Comparison of ENCODE assay signal across 1 cellular context in the genomic region with DNA sequence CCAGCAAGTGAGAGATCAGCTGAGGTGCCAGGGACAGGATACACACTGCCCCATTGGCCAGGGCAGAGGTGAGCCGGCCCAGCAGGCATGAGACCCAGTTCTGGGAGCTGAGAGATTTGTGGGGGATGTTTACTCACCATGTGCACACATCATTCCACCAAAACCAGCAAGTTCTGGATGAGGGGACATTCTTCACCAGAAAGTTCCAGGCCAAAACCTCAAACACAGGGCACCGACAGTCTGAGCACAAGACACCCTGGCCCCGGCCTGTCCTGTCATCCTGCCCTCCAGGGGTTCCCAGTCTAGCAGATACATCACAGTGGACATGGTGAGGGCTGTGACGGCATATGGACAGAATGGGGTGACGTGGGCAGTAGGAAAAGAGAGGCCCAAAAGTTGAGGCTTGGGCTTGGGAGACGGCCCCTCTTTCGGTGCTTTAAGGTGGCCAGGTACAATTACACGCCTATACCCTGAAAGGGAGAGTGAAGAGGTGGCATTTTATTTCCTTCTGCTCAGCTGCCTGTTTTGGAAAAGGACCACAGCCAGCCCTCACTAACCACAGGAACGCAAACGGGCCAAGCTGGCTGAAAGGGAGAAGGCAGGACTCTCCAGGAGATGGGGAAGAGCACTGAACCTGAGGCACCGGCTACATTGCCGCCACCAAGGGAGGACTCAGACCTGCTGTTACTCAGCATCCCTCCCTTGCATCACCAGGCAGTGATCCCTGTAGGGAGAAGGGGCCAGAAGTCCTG.
TF ChIP-seq lines count a peak whose summit lies in the region.

No MANE protein-coding gene starts in this region.

TF ChIP-seq in IMR-90, 13 proteins besides CTCF, POLR2A, EP300 and RAD21:
- TF ChIP-seq FOS (IDR thresholded peaks at IDR 0.05; ENCODE audit: low read depth, low read length) (no peak), NFE2L2 (IDR thresholded peaks at IDR 0.05; ENCODE audit: low read depth, low read length) (no peak), MAZ (IDR thresholded peaks at IDR 0.05; ENCODE audit: borderline replicate concordance, low read depth, low read length) (no peak), RFX5 (IDR thresholded peaks at IDR 0.05; ENCODE audit: low read depth, low read length) (no peak), CEBPB (IDR thresholded peaks at IDR 0.05; ENCODE audit: low read depth, low read length) (peak; percentile 33; the same call in 1 of the 2 replicates), CHD1 (IDR thresholded peaks at IDR 0.05; ENCODE audit: low read depth, low read length) (no peak)
- TF ChIP-seq, protein P1, sequence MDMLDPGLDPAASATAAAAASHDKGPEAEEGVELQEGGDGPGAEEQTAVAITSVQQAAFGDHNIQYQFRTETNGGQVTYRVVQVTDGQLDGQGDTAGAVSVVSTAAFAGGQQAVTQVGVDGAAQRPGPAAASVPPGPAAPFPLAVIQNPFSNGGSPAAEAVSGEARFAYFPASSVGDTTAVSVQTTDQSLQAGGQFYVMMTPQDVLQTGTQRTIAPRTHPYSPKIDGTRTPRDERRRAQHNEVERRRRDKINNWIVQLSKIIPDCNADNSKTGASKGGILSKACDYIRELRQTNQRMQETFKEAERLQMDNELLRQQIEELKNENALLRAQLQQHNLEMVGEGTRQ (IDR thresholded peaks at IDR 0.05; ENCODE audit: low read depth, low read length): no peak
- TF ChIP-seq, protein P2, sequence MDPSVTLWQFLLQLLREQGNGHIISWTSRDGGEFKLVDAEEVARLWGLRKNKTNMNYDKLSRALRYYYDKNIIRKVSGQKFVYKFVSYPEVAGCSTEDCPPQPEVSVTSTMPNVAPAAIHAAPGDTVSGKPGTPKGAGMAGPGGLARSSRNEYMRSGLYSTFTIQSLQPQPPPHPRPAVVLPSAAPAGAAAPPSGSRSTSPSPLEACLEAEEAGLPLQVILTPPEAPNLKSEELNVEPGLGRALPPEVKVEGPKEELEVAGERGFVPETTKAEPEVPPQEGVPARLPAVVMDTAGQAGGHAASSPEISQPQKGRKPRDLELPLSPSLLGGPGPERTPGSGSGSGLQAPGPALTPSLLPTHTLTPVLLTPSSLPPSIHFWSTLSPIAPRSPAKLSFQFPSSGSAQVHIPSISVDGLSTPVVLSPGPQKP (IDR thresholded peaks at IDR 0.05; ENCODE audit: borderline replicate concordance, low read depth, low read length): no peak
